Comparison of ENCODE assay signal across 8 cellular contexts in genomic region chr3:47380026-47380600, GRCh38. TPM values are rescaled to one million over a fixed set of nuclear protein-coding genes. Genes with fewer than 3 reads are reported as not detected.
DNase-seq lines count a peak whose midpoint lies in the region; ATAC-seq lines count a peak whose summit lies in the region.

No MANE protein-coding gene starts in this region.

- H3K9me3 Mint-ChIP-seq in activated naive CD4-positive, alpha-beta T cell treated with anti-CD3 and anti-CD28 coated beads, Interleukin-2, amount 50 U/mL, for 24 hours: no peaks in the 10 kb centered on the region
- H3K9me3 Mint-ChIP-seq in activated T-helper 1 cell treated with anti-CD3 and anti-CD28 coated beads, Interleukin-12 subunit alpha, Interleukin-12 subunit beta, Interleukin-2, Interleukin-4 antibody, amounts not matched to agents 30 ng/mL and 10 ng/mL and 1 ng/mL, durations not matched to agents 14 hours and 24 hours and 36 hours: no peaks in the 10 kb centered on the region

- intact Hi-C loops in activated T-helper 1 cell treated with anti-CD3 and anti-CD28 coated beads, Interleukin-12 subunit alpha, Interleukin-12 subunit beta, Interleukin-2, Interleukin-4 antibody, amounts not matched to agents 30 ng/mL and 10 ng/mL and 1 ng/mL, durations not matched to agents 14 hours and 24 hours and 36 hours (cut with micrococcal nuclease): loop anchor here (1.0 to 5.0 kb wide), 8 partner anchors 41 to 423 kb away; partner anchors contain the start of genes CCDC12, DHX30, ELP6 and KIF9

- peak overlapping the region; percentile 93 for H3K27ac ChIP-seq in substantia nigra (ENCODE audit: low read depth, low read length, poor library complexity, severe bottlenecking)

- peak overlapping the region; percentile 98 for H3K4me3 Mint-ChIP-seq in activated naive CD4-positive, alpha-beta T cell treated with anti-CD3 and anti-CD28 coated beads, Interleukin-2, amount 50 U/mL, for 24 hours
- peak overlapping the region; percentile 100 for H3K4me3 Mint-ChIP-seq in activated T-helper 1 cell treated with anti-CD3 and anti-CD28 coated beads, Interleukin-12 subunit alpha, Interleukin-12 subunit beta, Interleukin-2, Interleukin-4 antibody, amounts not matched to agents 30 ng/mL and 10 ng/mL and 1 ng/mL, durations not matched to agents 14 hours and 24 hours and 36 hours

- H3K36me3 Mint-ChIP-seq in activated naive CD4-positive, alpha-beta T cell treated with anti-CD3 and anti-CD28 coated beads, Interleukin-2, amount 50 U/mL, for 24 hours: peaks cover 4% of the 10 kb centered on the region
- H3K36me3 Mint-ChIP-seq in activated T-helper 1 cell treated with anti-CD3 and anti-CD28 coated beads, Interleukin-12 subunit alpha, Interleukin-12 subunit beta, Interleukin-2, Interleukin-4 antibody, amounts not matched to agents 30 ng/mL and 10 ng/mL and 1 ng/mL, durations not matched to agents 14 hours and 24 hours and 36 hours (ENCODE audit: low read depth): peaks cover 17% of the 10 kb centered on the region

- ATAC-seq in HG03520 (IDR thresholded peaks at IDR 0.05; ENCODE audit: unreplicated experiment): no peak

- peak overlapping the region; percentile 100 for H3K4me3 ChIP-seq in iPS-18c (ENCODE audit: insufficient read depth, low read depth, low read length)

- no peaks in the 10 kb centered on the region for H3K27me3 Mint-ChIP-seq in activated naive CD4-positive, alpha-beta T cell treated with anti-CD3 and anti-CD28 coated beads, Interleukin-2, amount 50 U/mL, for 24 hours
- H3K27me3 Mint-ChIP-seq in activated T-helper 1 cell treated with anti-CD3 and anti-CD28 coated beads, Interleukin-12 subunit alpha, Interleukin-12 subunit beta, Interleukin-2, Interleukin-4 antibody, amounts not matched to agents 30 ng/mL and 10 ng/mL and 1 ng/mL, durations not matched to agents 14 hours and 24 hours and 36 hours (ENCODE audit: insufficient read depth): no peaks in the 10 kb centered on the region

- H3K9me3 ChIP-seq in iPS-18c (ENCODE audit: control insufficient read depth, insufficient read depth, low read length): no peaks in the 10 kb centered on the region

- peaks cover 45% of the 10 kb centered on the region for H3K4me1 Mint-ChIP-seq in activated naive CD4-positive, alpha-beta T cell treated with anti-CD3 and anti-CD28 coated beads, Interleukin-2, amount 50 U/mL, for 24 hours
- peaks cover 41% of the 10 kb centered on the region for H3K4me1 Mint-ChIP-seq in activated T-helper 1 cell treated with anti-CD3 and anti-CD28 coated beads, Interleukin-12 subunit alpha, Interleukin-12 subunit beta, Interleukin-2, Interleukin-4 antibody, amounts not matched to agents 30 ng/mL and 10 ng/mL and 1 ng/mL, durations not matched to agents 14 hours and 24 hours and 36 hours (ENCODE audit: low read depth)

- peak overlapping the region; percentile 100 for H3K27ac Mint-ChIP-seq in activated naive CD4-positive, alpha-beta T cell treated with anti-CD3 and anti-CD28 coated beads, Interleukin-2, amount 50 U/mL, for 24 hours
- H3K27ac Mint-ChIP-seq in activated T-helper 1 cell treated with anti-CD3 and anti-CD28 coated beads, Interleukin-12 subunit alpha, Interleukin-12 subunit beta, Interleukin-2, Interleukin-4 antibody, amounts not matched to agents 30 ng/mL and 10 ng/mL and 1 ng/mL, durations not matched to agents 14 hours and 24 hours and 36 hours: peak overlapping the region; percentile 100

- no peak for DNase-seq in activated naive CD4-positive, alpha-beta T cell treated with anti-CD3 and anti-CD28 coated beads, Interleukin-2, amount 50 U/mL, for 16 hours
- DNase-seq in activated T-helper 1 cell treated with anti-CD3 and anti-CD28 coated beads, Interleukin-12 subunit alpha, Interleukin-12 subunit beta, Interleukin-2, Interleukin-4 antibody, amounts not matched to agents 30 ng/mL and 10 ng/mL and 1 ng/mL, durations not matched to agents 14 hours and 24 hours and 36 hours (ENCODE audit: low spot score): no peak
- DNase-seq in substantia nigra (lab: John Stamatoyannopoulos, UW): peak in 2 of 49 donors; percentile 45 to 57
- DNase-seq in ureter (ENCODE audit: low spot score): no peak
- no peak for DNase-seq in HuH-7.5 (ENCODE audit: low spot score)

RNA-seq across cellular contexts. Expression of gene PTPN23, which starts 0.7 kb away (rescaled TPM):
- total RNA-seq in activated T-helper 1 cell treated with anti-CD3 and anti-CD28 coated beads, Interleukin-12 subunit alpha, Interleukin-12 subunit beta, Interleukin-2, Interleukin-4 antibody, amounts not matched to agents 30 ng/mL and 10 ng/mL and 1 ng/mL, durations not matched to agents 14 hours and 24 hours and 36 hours: 33.7 and 35.1 TPM in 2 replicates
- total RNA-seq in ureter: 55.1 TPM
